Comparison of ENCODE assay signal across 8 cellular contexts in genomic region chr18:23241833-23242496, GRCh38.
DNase-seq lines count a peak whose midpoint lies in the region; ATAC-seq, FAIRE-seq and TF ChIP-seq lines count a peak whose summit lies in the region.
"Not testable (repeated sequence)": the region's sequence is repeated elsewhere in the genome, so short reads cannot be mapped to it uniquely, and the experiment has no call there.

No MANE protein-coding gene starts in this region.

- TF ChIP-seq CTCF in Peyer's patch (IDR thresholded peaks at IDR 0.05), result not testable (repeated sequence)

- peak; percentile 92 for ATAC-seq in GM18498 (IDR thresholded peaks at IDR 0.05; ENCODE audit: unreplicated experiment)
- ATAC-seq in GM21529 (IDR thresholded peaks at IDR 0.05; ENCODE audit: unreplicated experiment), result peak; percentile 85
- peak; percentile 85 for ATAC-seq in HG02938 (IDR thresholded peaks at IDR 0.05; ENCODE audit: unreplicated experiment)
- peak; percentile 87 for ATAC-seq in HG03432 (IDR thresholded peaks at IDR 0.05; ENCODE audit: unreplicated experiment)
- peak; percentile 92 for ATAC-seq in stimulated activated memory B cell treated with anti-CD40 and anti-IgM and Interleukin-4, amounts not matched to agents 10 μg/mL and 1 μg/mL and 100 μg/mL, for 72 hours

- H3K4me1 ChIP-seq in Peyer's patch, result peaks cover 0 to 16% (median 6%) of the 10 kb centered on the region in 4 donors

- H3K27me3 ChIP-seq in Peyer's patch, result not testable (repeated sequence)

- not testable (repeated sequence) for H3K4me3 ChIP-seq in Peyer's patch

- H3K27ac Mint-ChIP-seq in stimulated activated memory B cell treated with anti-CD40 and anti-IgM and Interleukin-4, amounts not matched to agents 10 μg/mL and 1 μg/mL and 100 μg/mL, for 72 hours, result peak overlapping the region; percentile 31

- not testable (repeated sequence) for H3K27ac ChIP-seq in Peyer's patch

- H3K9me3 ChIP-seq in Peyer's patch, result not testable (repeated sequence)

- not testable (repeated sequence) for H3K9me3 Mint-ChIP-seq in stimulated activated memory B cell treated with anti-CD40 and anti-IgM and Interleukin-4, amounts not matched to agents 10 μg/mL and 1 μg/mL and 100 μg/mL, for 72 hours

- peaks cover 27% of the 10 kb centered on the region for H3K4me1 Mint-ChIP-seq in stimulated activated memory B cell treated with anti-CD40 and anti-IgM and Interleukin-4, amounts not matched to agents 10 μg/mL and 1 μg/mL and 100 μg/mL, for 72 hours

- H3K36me3 Mint-ChIP-seq in stimulated activated memory B cell treated with anti-CD40 and anti-IgM and Interleukin-4, amounts not matched to agents 10 μg/mL and 1 μg/mL and 100 μg/mL, for 72 hours, result not testable (repeated sequence)

- TF ChIP-seq POLR2A in Peyer's patch (IDR thresholded peaks at IDR 0.05), result not testable (repeated sequence)

- peak overlapping the region; percentile 21 for H3K4me3 Mint-ChIP-seq in stimulated activated memory B cell treated with anti-CD40 and anti-IgM and Interleukin-4, amounts not matched to agents 10 μg/mL and 1 μg/mL and 100 μg/mL, for 72 hours

- not testable (repeated sequence) for H3K27me3 Mint-ChIP-seq in stimulated activated memory B cell treated with anti-CD40 and anti-IgM and Interleukin-4, amounts not matched to agents 10 μg/mL and 1 μg/mL and 100 μg/mL, for 72 hours

- not testable (repeated sequence) for H3K36me3 ChIP-seq in Peyer's patch

- DNase-seq in GM19239 (ENCODE audit: insufficient read length, low spot score), result peak; percentile 88
- DNase-seq in NCI-H1436 (lab: John Stamatoyannopoulos, UW), result peak; percentile 81
- peak in 2 of 3 donors; percentile 43 to 73 for DNase-seq in Peyer's patch

- peak; percentile 99 for FAIRE-seq in GM19239 (lab: Jason Lieb, UNC)
